8 cellular contexts compared by ENCODE assay signal in genomic region chr1:110034040-110034450, GRCh38. TPM values are rescaled to one million over a fixed set of nuclear protein-coding genes. Genes with fewer than 3 reads are reported as not detected.
DNase-seq lines count a peak whose midpoint lies in the region; ATAC-seq and TF ChIP-seq lines count a peak whose summit lies in the region.

No MANE protein-coding gene starts in this region.

- peak overlapping the region; percentile 66 for H3K27ac ChIP-seq in KOPT-K1 (ENCODE audit: low read depth, low read length, poor library complexity, severe bottlenecking)
- peak overlapping the region; percentile 67 for H3K27ac ChIP-seq in colonic mucosa

- DNase-seq in AG10803 (ENCODE audit: low read depth) (no peak), colonic mucosa (no peak), NCI-H526 treated with DMSO at 0.1 percent for 48 hours (lab: John Stamatoyannopoulos, UW) (no peak), NCI-H146 treated with DMSO at 0.1 percent for 48 hours (lab: John Stamatoyannopoulos, UW; ENCODE audit: unreplicated experiment) (no peak), ecto neural progenitor cell (ENCODE audit: low spot score) (no peak), DMS79 treated with DMSO at 0.1 percent for 48 hours (lab: John Stamatoyannopoulos, UW) (no peak)
- no peak for DNase-seq in natural killer cell treated with Interleukin-12 subunit alpha and Interleukin-12 subunit beta and Interleukin-15 and Interleukin-18, amount 100 ng/mL, for 72 hours (ENCODE audit: low spot score)

- TF ChIP-seq CTCF in AG10803 (conservative IDR thresholded peaks at IDR 0.05; ENCODE audit: low read length): no peak
- no peak for TF ChIP-seq CTCF in colonic mucosa (IDR thresholded peaks at IDR 0.05)

- no peaks in the 10 kb centered on the region for H3K9me3 Mint-ChIP-seq in natural killer cell treated with Interleukin-12 subunit alpha and Interleukin-12 subunit beta and Interleukin-15 and Interleukin-18, amount 100 ng/mL, for 72 hours

- H3K4me3 ChIP-seq in AG10803 (ENCODE audit: low read length) (peak overlapping the region; percentile 57), colonic mucosa (peak overlapping the region; percentile 87)

- H3K4me3 Mint-ChIP-seq in natural killer cell treated with Interleukin-12 subunit alpha and Interleukin-12 subunit beta and Interleukin-15 and Interleukin-18, amount 100 ng/mL, for 72 hours: peak overlapping the region; percentile 78

- peaks cover 36 to 44% of the 10 kb centered on the region in 2 donors for H3K4me1 Mint-ChIP-seq in natural killer cell treated with Interleukin-12 subunit alpha and Interleukin-12 subunit beta and Interleukin-15 and Interleukin-18, amount 100 ng/mL, for 72 hours (ENCODE audit: low read depth in 2 of 2)

- H3K27ac Mint-ChIP-seq in natural killer cell treated with Interleukin-12 subunit alpha and Interleukin-12 subunit beta and Interleukin-15 and Interleukin-18, amount 100 ng/mL, for 72 hours: peak overlapping the region; percentile 78 to 91

- no peak for ATAC-seq in natural killer cell treated with Interleukin-12 subunit alpha and Interleukin-12 subunit beta and Interleukin-15 and Interleukin-18, amount 100 ng/mL, for 72 hours

- H3K9ac ChIP-seq in colonic mucosa (ENCODE audit: low read depth in 2 of 2, low read length in 2 of 2): peak overlapping the region in 1 of 2 donors; percentile 6

- H3K36me3 Mint-ChIP-seq in natural killer cell treated with Interleukin-12 subunit alpha and Interleukin-12 subunit beta and Interleukin-15 and Interleukin-18, amount 100 ng/mL, for 72 hours: no peaks in the 10 kb centered on the region

- intact Hi-C loops in colonic mucosa (cut with DNase I): no loop called here

- H3K4me1 ChIP-seq in colonic mucosa: peaks cover 5% of the 10 kb centered on the region

- peaks cover 20% of the 10 kb centered on the region for H3K36me3 ChIP-seq in KOPT-K1 (ENCODE audit: insufficient read depth, low read length)
- peaks cover 10% of the 10 kb centered on the region for H3K36me3 ChIP-seq in colonic mucosa

- H3K9me3 ChIP-seq in KOPT-K1 (ENCODE audit: insufficient read depth, low read length, poor library complexity, severe bottlenecking): no peaks in the 10 kb centered on the region
- H3K9me3 ChIP-seq in colonic mucosa: no peaks in the 10 kb centered on the region

- no peaks in the 10 kb centered on the region for H3K27me3 Mint-ChIP-seq in natural killer cell treated with Interleukin-12 subunit alpha and Interleukin-12 subunit beta and Interleukin-15 and Interleukin-18, amount 100 ng/mL, for 72 hours

- H3K27me3 ChIP-seq in colonic mucosa: no peaks in the 10 kb centered on the region

RNA-seq across cellular contexts. Expression of gene STRIP1, which starts 0.4 kb away (rescaled TPM):
- 10 to 100 TPM; 27.9 to 34.1 TPM for total RNA-seq in colonic mucosa
- total RNA-seq in natural killer cell treated with Interleukin-12 subunit alpha and Interleukin-12 subunit beta and Interleukin-15 and Interleukin-18, amount 100 ng/mL, for 72 hours: 10 to 100 TPM; 38.9 to 57.0 TPM

RNA-seq across cellular contexts. Expression of gene ALX3, which starts 36.4 kb away (rescaled TPM):
- not detected for total RNA-seq in colonic mucosa
- not detected for total RNA-seq in natural killer cell treated with Interleukin-12 subunit alpha and Interleukin-12 subunit beta and Interleukin-15 and Interleukin-18, amount 100 ng/mL, for 72 hours

RNA-seq across cellular contexts. Expression of gene AHCYL1, which starts 49.5 kb away (rescaled TPM):
- 100 to 1,000 TPM; 108 to 115 TPM for total RNA-seq in colonic mucosa
- 10 to 100 TPM; 44.8 to 47.8 TPM for total RNA-seq in natural killer cell treated with Interleukin-12 subunit alpha and Interleukin-12 subunit beta and Interleukin-15 and Interleukin-18, amount 100 ng/mL, for 72 hours
